In genomic region chr5:60517094-60517694, GRCh38 we compare ENCODE assay signal across 19 cellular contexts.
DNase-seq lines count a peak whose midpoint lies in the region; ATAC-seq and TF ChIP-seq lines count a peak whose summit lies in the region.
"Had no signal": no experiment of that assay in that cellular context is flagged by ENCODE, and none has a peak within 500 bp of the region (broad histone marks: within the 10 kb centered on the region; RNA-seq: fewer than 3 reads in every experiment).

No MANE protein-coding gene starts in this region.

- H3K4me3 ChIP-seq in Panc1 (ENCODE audit: low read depth in 2 of 2, low read length in 2 of 2) (no peak overlapping the region), gastroesophageal sphincter (no peak overlapping the region), tibial artery (no peak overlapping the region), adrenal gland (no peak overlapping the region)

- ATAC-seq in Panc1 (0 out of 2 replicates have a peak, but pooled peaks have one; percentile 42), gastroesophageal sphincter (no peak), GM21529 (IDR thresholded peaks at IDR 0.05; ENCODE audit: unreplicated experiment) (no peak)
- ATAC-seq in natural killer cell treated with Interleukin-12 subunit alpha and Interleukin-12 subunit beta and Interleukin-15 and Interleukin-18, amount 100 ng/mL, for 72 hours, result peak; percentile 9 to 53
- ATAC-seq in effector memory CD8-positive, alpha-beta T cell (replicated peaks), result no peak

- H3K4me1 Mint-ChIP-seq in natural killer cell treated with Interleukin-12 subunit alpha and Interleukin-12 subunit beta and Interleukin-15 and Interleukin-18, amount 100 ng/mL, for 72 hours (ENCODE audit: low read depth in 2 of 2), result no peaks in the 10 kb centered on the region
- H3K4me1 Mint-ChIP-seq in effector memory CD8-positive, alpha-beta T cell (ENCODE audit: low read depth in 2 of 2), result no peaks in the 10 kb centered on the region

- no peaks in the 10 kb centered on the region for H3K36me3 ChIP-seq in Panc1 (ENCODE audit: control insufficient read depth, insufficient read depth, low read length)
- no peaks in the 10 kb centered on the region for H3K36me3 ChIP-seq in gastroesophageal sphincter
- H3K36me3 ChIP-seq in tibial artery, result no peaks in the 10 kb centered on the region
- H3K36me3 ChIP-seq in adrenal gland (replicated peaks in 1 of 2), result no peaks in the 10 kb centered on the region

- TF ChIP-seq EP300 in gastroesophageal sphincter (IDR thresholded peaks at IDR 0.05), result no peak

- no peaks in the 10 kb centered on the region for H3K27me3 Mint-ChIP-seq in natural killer cell treated with Interleukin-12 subunit alpha and Interleukin-12 subunit beta and Interleukin-15 and Interleukin-18, amount 100 ng/mL, for 72 hours
- H3K27me3 Mint-ChIP-seq in effector memory CD8-positive, alpha-beta T cell, result peaks cover 7 to 11% of the 10 kb centered on the region in 2 donors

- H3K27me3 ChIP-seq in Panc1 (ENCODE audit: control insufficient read depth, insufficient read depth, low read length), result peaks cover 2% of the 10 kb centered on the region; the same call in 1 of the 2 replicates
- no peaks in the 10 kb centered on the region for H3K27me3 ChIP-seq in gastroesophageal sphincter
- H3K27me3 ChIP-seq in tibial artery, result no peaks in the 10 kb centered on the region
- H3K27me3 ChIP-seq in adrenal gland, result no peaks in the 10 kb centered on the region

- H3K4me1 ChIP-seq in Panc1 (ENCODE audit: control insufficient read depth, insufficient read depth, low read length) (no peaks in the 10 kb centered on the region), gastroesophageal sphincter (peaks cover 8 to 65% (median 13%) of the 10 kb centered on the region in 3 donors), tibial artery (peaks cover 0 to 70% (median 40%) of the 10 kb centered on the region in 4 donors), adrenal gland (replicated peaks in 1 of 2) (no peaks in the 10 kb centered on the region)

- intact Hi-C loops in Panc1 (cut with micrococcal nuclease; ENCODE audit: unreplicated experiment), result no loop called here
- intact Hi-C loops in tibial artery (cut with DNase I; ENCODE audit: low total_unique reads), result no loop called here
- intact Hi-C loops in adrenal gland (cut with DNase I), result no loop called here

- H3K27ac ChIP-seq in Panc1 (ENCODE audit: low read length) (no peak overlapping the region), gastroesophageal sphincter (peak overlapping the region; percentile 66 to 93 (median 84)), tibial artery (peak overlapping the region; percentile 73 to 79), adrenal gland (no peak overlapping the region)

- H3K4me3 Mint-ChIP-seq in natural killer cell treated with Interleukin-12 subunit alpha and Interleukin-12 subunit beta and Interleukin-15 and Interleukin-18, amount 100 ng/mL, for 72 hours, result no peak overlapping the region
- no peak overlapping the region for H3K4me3 Mint-ChIP-seq in effector memory CD8-positive, alpha-beta T cell
- H3K4me3 Mint-ChIP-seq: CD14-positive monocyte had no signal

- DNase-seq in Panc1 (ENCODE audit: low read depth, low spot score) (no peak), tibial artery (no peak), adrenal gland (no peak)
- no peak for DNase-seq in natural killer cell treated with Interleukin-12 subunit alpha and Interleukin-12 subunit beta and Interleukin-15 and Interleukin-18, amount 100 ng/mL, for 72 hours (ENCODE audit: low spot score)
- DNase-seq in effector memory CD8-positive, alpha-beta T cell, result no peak
- DNase-seq: AML-193, DND-41, GOT3, KG1, MV-4-11, NCI-H1417, NCI-H187 treated with DMSO at 0.1 percent for 48 hours, NCI-H2227 treated with DMSO at 0.1 percent for 48 hours, OCI-M1, RPMI8226, SHP77 treated with DMSO at 0.1 percent for 48 hours had no signal

- 73 to 100% methylated on average over 1 to 2 of the region's 8 CpGs for WGBS in gastroesophageal sphincter (ENCODE audit: low coverage in 1 of 2), 2 donors
- WGBS in adrenal gland, 4 donors, result 74 to 83% (median 83%) methylated on average over 6 to 8 of the region's 8 CpGs; no CpG with 5 or more reads in 1 of the 4 donors

- in situ Hi-C loops in Panc1 (cut with HindIII; ENCODE audit: low pct_unique_long_range_greater_than_20kb, low sequenced_read_pairs), result no loop called here

- H3K36me3 Mint-ChIP-seq in natural killer cell treated with Interleukin-12 subunit alpha and Interleukin-12 subunit beta and Interleukin-15 and Interleukin-18, amount 100 ng/mL, for 72 hours, result no peaks in the 10 kb centered on the region
- no peaks in the 10 kb centered on the region for H3K36me3 Mint-ChIP-seq in effector memory CD8-positive, alpha-beta T cell (ENCODE audit: insufficient read depth)
- H3K36me3 Mint-ChIP-seq: CD14-positive monocyte had no signal

- H3K27ac Mint-ChIP-seq in natural killer cell treated with Interleukin-12 subunit alpha and Interleukin-12 subunit beta and Interleukin-15 and Interleukin-18, amount 100 ng/mL, for 72 hours, result no peak overlapping the region
- no peak overlapping the region for H3K27ac Mint-ChIP-seq in effector memory CD8-positive, alpha-beta T cell
- H3K27ac Mint-ChIP-seq: CD14-positive monocyte had no signal

- H3K9me3 ChIP-seq in Panc1 (ENCODE audit: control insufficient read depth, insufficient read depth, low read depth, low read length), result no peaks in the 10 kb centered on the region
- no peaks in the 10 kb centered on the region for H3K9me3 ChIP-seq in gastroesophageal sphincter
- H3K9me3 ChIP-seq in tibial artery, result no peaks in the 10 kb centered on the region
- no peaks in the 10 kb centered on the region for H3K9me3 ChIP-seq in adrenal gland (replicated peaks in 1 of 3)

- no peaks in the 10 kb centered on the region for H3K9me3 Mint-ChIP-seq in natural killer cell treated with Interleukin-12 subunit alpha and Interleukin-12 subunit beta and Interleukin-15 and Interleukin-18, amount 100 ng/mL, for 72 hours
- peaks cover 4 to 9% of the 10 kb centered on the region in 2 donors for H3K9me3 Mint-ChIP-seq in effector memory CD8-positive, alpha-beta T cell

- CTCF ChIA-PET in Panc1 (lab: Charles Lee), result no interaction called here

- BruUV-seq in Panc1 (replicated peaks; lab: Mats Ljungman, UMichigan), result no TSS peak

- POLR2A ChIA-PET in Panc1 (lab: Charles Lee), result no interaction called here

- TF ChIP-seq CTCF in Panc1 (IDR thresholded peaks at IDR 0.05), result no peak
- TF ChIP-seq CTCF in gastroesophageal sphincter (IDR thresholded peaks at IDR 0.05), result no peak
- TF ChIP-seq CTCF in tibial artery (IDR thresholded peaks at IDR 0.05), result no peak
- no peak for TF ChIP-seq CTCF in adrenal gland (IDR thresholded peaks at IDR 0.05)

- TF ChIP-seq POLR2A in gastroesophageal sphincter (IDR thresholded peaks at IDR 0.05) (no peak), adrenal gland (IDR thresholded peaks at IDR 0.05) (no peak)

Comparison
In these comparisons a context has a peak if more than half of its experiments do, and no peak if none do; other contexts are left out.
1. ATAC-seq: peak in Panc1 (single experiment) and natural killer cell treated with Interleukin-12 subunit alpha and Interleukin-12 subunit beta and Interleukin-15 and Interleukin-18, amount 100 ng/mL, for 72 hours (2 of 2); none in gastroesophageal sphincter (single experiment), effector memory CD8-positive, alpha-beta T cell (single experiment) and GM21529 (single experiment).
2. H3K27ac ChIP-seq: peak in gastroesophageal sphincter (4 of 4) and tibial artery (2 of 2); none in Panc1 (single experiment) and adrenal gland (0 of 5).